In the genomic region with DNA sequence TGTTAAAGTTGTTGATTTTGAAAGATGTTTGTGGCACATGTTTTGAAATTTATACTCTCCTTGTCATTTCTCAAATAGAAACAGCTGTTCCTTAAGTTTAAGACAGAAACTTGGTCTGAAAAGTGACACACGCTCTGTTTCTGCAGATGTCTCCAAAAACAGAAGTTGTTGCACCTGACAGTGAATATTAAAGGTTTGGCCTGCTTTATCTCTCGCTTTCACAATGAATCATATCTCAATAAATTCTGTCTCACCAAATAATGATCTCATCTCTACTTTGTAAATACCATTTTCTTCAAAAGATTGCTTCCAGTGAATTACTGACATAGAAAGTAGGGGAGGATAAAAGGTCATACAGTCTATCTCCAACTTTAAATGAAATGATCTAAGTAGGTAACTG, we compare ENCODE assay signal across 15 cellular contexts.
A peak's percentile ranks its signal among the peaks of the same experiment; 100 is the strongest.
DNase-seq lines count a peak whose midpoint lies in the region; ATAC-seq and TF ChIP-seq lines count a peak whose summit lies in the region.
"Had no signal": no experiment of that assay in that cellular context is flagged by ENCODE, and none has a peak within 500 bp of the region (broad histone marks: within the 10 kb centered on the region; RNA-seq: fewer than 3 reads in every experiment).

No MANE protein-coding gene starts in this region.

- no peaks in the 10 kb centered on the region for H3K27me3 ChIP-seq in MM.1S (replicated peaks; ENCODE audit: insufficient read depth, low read length)
- no peaks in the 10 kb centered on the region for H3K27me3 ChIP-seq in colonic mucosa
- H3K27me3 ChIP-seq: tibial artery had no signal

- no peaks in the 10 kb centered on the region for H3K36me3 Mint-ChIP-seq in glutamatergic neuron (ENCODE audit: unreplicated experiment)

- intact Hi-C loops in colonic mucosa (cut with DNase I): no loop called here

- ATAC-seq in GM18517 (IDR thresholded peaks at IDR 0.05; ENCODE audit: unreplicated experiment) (peak; percentile 81), GM21390 (IDR thresholded peaks at IDR 0.05; ENCODE audit: unreplicated experiment) (peak; percentile 76), HG02938 (IDR thresholded peaks at IDR 0.05; ENCODE audit: unreplicated experiment) (peak; percentile 65)

- H3K27ac ChIP-seq in MM.1S (ENCODE audit: low read length) (peak overlapping the region; percentile 69; the same call in 1 of the 2 replicates), colonic mucosa (no peak overlapping the region)
- H3K27ac ChIP-seq: tibial artery had no signal

- H3K4me3 ChIP-seq in MM.1S (ENCODE audit: low read length) (no peak overlapping the region), colonic mucosa (no peak overlapping the region)
- H3K4me3 ChIP-seq: tibial artery had no signal

- H4K20me1 ChIP-seq in MM.1S (ENCODE audit: insufficient read depth, low read length): no peaks in the 10 kb centered on the region

- H3K36me3 ChIP-seq in MM.1S (replicated peaks; ENCODE audit: insufficient read depth, low read length): no peaks in the 10 kb centered on the region
- no peaks in the 10 kb centered on the region for H3K36me3 ChIP-seq in colonic mucosa
- H3K36me3 ChIP-seq: tibial artery had no signal

- H3K4me1 Mint-ChIP-seq in glutamatergic neuron (ENCODE audit: low read depth, unreplicated experiment): no peaks in the 10 kb centered on the region
- H3K4me1 Mint-ChIP-seq: activated CD4-positive, alpha-beta T cell treated with anti-CD3 and anti-CD28 coated beads, Interleukin-2, amount 10 ng/mL, durations not matched to agents 24 days and 14 days had no signal

- H3K79me2 ChIP-seq in MM.1S (ENCODE audit: low read length): no peaks in the 10 kb centered on the region

- peak overlapping the region; percentile 55 for H3K4me2 ChIP-seq in MM.1S (ENCODE audit: low read depth, low read length)

- H3K9me3 ChIP-seq in MM.1S (replicated peaks; ENCODE audit: insufficient read depth, low read length) (no peaks in the 10 kb centered on the region), colonic mucosa (no peaks in the 10 kb centered on the region)
- H3K9me3 ChIP-seq: tibial artery had no signal

- H3K9me2 ChIP-seq in MM.1S (replicated peaks; ENCODE audit: insufficient read depth, low read length): no peaks in the 10 kb centered on the region

- no peak overlapping the region for H2AFZ ChIP-seq in MM.1S (ENCODE audit: low read length)

- DNase-seq in MM.1S (peak; percentile 66), hippocampal formation (lab: John Stamatoyannopoulos, UW) (no peak), colonic mucosa (no peak), glutamatergic neuron (no peak)
- no peak for DNase-seq in stimulated activated CD4-positive, alpha-beta T cell treated with anti-CD3 and anti-CD28 coated beads, Interleukin-4, amount 100 ng/mL, for 24 hours
- DNase-seq: activated CD4-positive, alpha-beta T cell treated with anti-CD3 and anti-CD28 coated beads, Interleukin-2, amount 10 ng/mL, durations not matched to agents 24 days and 14 days; activated T-cell treated with anti-CD3 and anti-CD28 coated beads, Interleukin-2, amount 50 U/mL, for 48 hours; cerebellar nuclear complex; NCI-H1105 treated with DMSO at 0.1 percent for 48 hours; NCI-H446; posterior cingulate gyrus; tibial artery had no signal

- peaks cover 1% of the 10 kb centered on the region for H3K27me3 Mint-ChIP-seq in glutamatergic neuron (ENCODE audit: unreplicated experiment)
- H3K27me3 Mint-ChIP-seq: activated CD4-positive, alpha-beta T cell treated with anti-CD3 and anti-CD28 coated beads, Interleukin-2, amount 10 ng/mL, durations not matched to agents 24 days and 14 days had no signal

- H3K9ac ChIP-seq in MM.1S (ENCODE audit: low read length): 0 out of 2 replicates have a peak overlapping the region, but pooled peaks have one; percentile 25
- no peak overlapping the region for H3K9ac ChIP-seq in colonic mucosa (ENCODE audit: low read depth in 2 of 2, low read length in 2 of 2)

- peaks cover 12% of the 10 kb centered on the region; the same call in 1 of the 2 replicates for H3F3A ChIP-seq in MM.1S (ENCODE audit: insufficient read depth, low read length)

- H3K9me3 Mint-ChIP-seq in glutamatergic neuron (ENCODE audit: unreplicated experiment): no peaks in the 10 kb centered on the region
- H3K9me3 Mint-ChIP-seq: activated CD4-positive, alpha-beta T cell treated with anti-CD3 and anti-CD28 coated beads, Interleukin-2, amount 10 ng/mL, durations not matched to agents 24 days and 14 days had no signal

- peaks cover 19% of the 10 kb centered on the region for H3K4me1 ChIP-seq in MM.1S (ENCODE audit: low read length)
- H3K4me1 ChIP-seq in colonic mucosa: no peaks in the 10 kb centered on the region
- H3K4me1 ChIP-seq: tibial artery had no signal

- no peak overlapping the region for H3K4me3 Mint-ChIP-seq in glutamatergic neuron (ENCODE audit: unreplicated experiment)
- H3K4me3 Mint-ChIP-seq: activated CD4-positive, alpha-beta T cell treated with anti-CD3 and anti-CD28 coated beads, Interleukin-2, amount 10 ng/mL, durations not matched to agents 24 days and 14 days had no signal

- no peak for TF ChIP-seq CTCF in MM.1S (IDR thresholded peaks at IDR 0.05; ENCODE audit: low read length)
- no peak for TF ChIP-seq CTCF in colonic mucosa (IDR thresholded peaks at IDR 0.05)
- TF ChIP-seq CTCF in glutamatergic neuron (IDR thresholded peaks at IDR 0.05; ENCODE audit: partially characterized antibody, unreplicated experiment): no peak

- no peak overlapping the region for H3K27ac Mint-ChIP-seq in glutamatergic neuron (ENCODE audit: unreplicated experiment)
- H3K27ac Mint-ChIP-seq: activated CD4-positive, alpha-beta T cell treated with anti-CD3 and anti-CD28 coated beads, Interleukin-2, amount 10 ng/mL, durations not matched to agents 24 days and 14 days had no signal
